Comparison of ENCODE assay signal across 2 cellular contexts in the genomic region with DNA sequence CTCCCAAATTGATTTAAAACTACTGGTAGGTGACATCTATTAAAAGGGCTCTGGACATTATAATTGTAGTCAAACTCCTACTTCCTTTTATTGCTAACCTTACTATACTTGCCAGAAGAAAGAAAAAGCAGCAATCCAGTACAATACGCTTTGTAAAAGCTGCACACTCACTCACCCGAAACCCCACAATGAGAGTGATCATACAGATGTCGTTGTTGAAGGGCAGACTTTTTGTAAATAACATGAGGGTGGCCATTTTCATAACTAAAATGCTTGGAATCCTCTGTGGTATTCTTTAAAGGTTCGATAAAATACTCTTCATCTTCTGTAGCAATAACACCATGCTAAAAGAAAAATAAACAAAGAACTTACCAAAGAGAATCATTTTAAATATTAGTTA.
TF ChIP-seq lines count a peak whose summit lies in the region.

No MANE protein-coding gene starts in this region.

TF ChIP-seq in IMR-90, 13 proteins besides CTCF, POLR2A, EP300 and RAD21:
- TF ChIP-seq SMC3 (IDR thresholded peaks at IDR 0.05; ENCODE audit: low read depth, low read length) (no peak), USF2 (IDR thresholded peaks at IDR 0.05; ENCODE audit: low read depth, low read length) (no peak), CEBPB (IDR thresholded peaks at IDR 0.05; ENCODE audit: low read depth, low read length) (no peak), FOS (IDR thresholded peaks at IDR 0.05; ENCODE audit: low read depth, low read length) (no peak), ELK1 (IDR thresholded peaks at IDR 0.05; ENCODE audit: borderline replicate concordance, low read depth, low read length) (no peak), MAZ (IDR thresholded peaks at IDR 0.05; ENCODE audit: borderline replicate concordance, low read depth, low read length) (no peak), CHD1 (IDR thresholded peaks at IDR 0.05; ENCODE audit: low read depth, low read length) (no peak), RFX5 (IDR thresholded peaks at IDR 0.05; ENCODE audit: low read depth, low read length) (no peak), BHLHE40 (IDR thresholded peaks at IDR 0.05; ENCODE audit: low read depth, low read length) (no peak), MAFK (IDR thresholded peaks at IDR 0.05; ENCODE audit: low read depth, low read length) (no peak), RCOR1 (IDR thresholded peaks at IDR 0.05; ENCODE audit: insufficient replicate concordance, low read length) (no peak), MXI1 (IDR thresholded peaks at IDR 0.05; ENCODE audit: borderline replicate concordance, low read depth, low read length) (no peak), NFE2L2 (IDR thresholded peaks at IDR 0.05; ENCODE audit: low read depth, low read length) (no peak)
TF ChIP-seq in IMR-90: peak in this region for 0.

TF ChIP-seq in H1, 55 proteins besides CTCF, POLR2A, EP300 and RAD21:
- TF ChIP-seq SP1 (IDR thresholded peaks at IDR 0.05; ENCODE audit: low read depth, low read length), result no peak
- TF ChIP-seq POLR2AphosphoS5 (IDR thresholded peaks at IDR 0.05; ENCODE audit: low read depth, low read length), result no peak
